ENCODE assay signal across 16 cellular contexts in genomic region chr2:232886176-232886575, GRCh38.
"Had no signal": no experiment of that assay in that cellular context is flagged by ENCODE, and none has a peak within 500 bp of the region (broad histone marks: within the 10 kb centered on the region; RNA-seq: fewer than 3 reads in every experiment).

No MANE protein-coding gene starts in this region.

- H3K9me3 ChIP-seq: gastroesophageal sphincter, psoas muscle, stomach, thoracic aorta had no signal

- H3K4me3 ChIP-seq: gastroesophageal sphincter, psoas muscle, stomach, thoracic aorta had no signal

- DNase-seq: activated CD4-positive, alpha-beta memory T cell treated with anti-CD3 and anti-CD28 coated beads for 36 hours; activated CD4-positive, alpha-beta T cell treated with anti-CD3 and anti-CD28 coated beads for 1 hour; activated naive CD4-positive, alpha-beta T cell; activated T-cell treated with anti-CD3 and anti-CD28 coated beads, Interleukin-2, amount 50 U/mL, for 72 hours; central memory CD4-positive, alpha-beta T cell; effector memory CD4-positive, alpha-beta T cell; kidney; midbrain; occipital lobe; psoas muscle; stimulated activated CD4-positive, alpha-beta T cell treated with anti-CD3 and anti-CD28 coated beads, Interleukin-4, amount 100 ng/mL, for 4 hours; stomach; T-helper 9 cell had no signal

- H3K4me1 ChIP-seq: gastroesophageal sphincter had no signal

- ATAC-seq: activated T-cell treated with anti-CD3 and anti-CD28 coated beads, Interleukin-2, amount 50 U/mL, for 72 hours; gastroesophageal sphincter; psoas muscle had no signal

- H3K9me3 Mint-ChIP-seq: activated CD4-positive, alpha-beta memory T cell treated with anti-CD3 and anti-CD28 coated beads for 36 hours; activated T-cell treated with anti-CD3 and anti-CD28 coated beads, Interleukin-2, amount 50 U/mL, for 72 hours had no signal

- H3K27ac ChIP-seq: epithelial cell of prostate, gastroesophageal sphincter, psoas muscle, stomach, thoracic aorta had no signal

- H3K36me3 ChIP-seq: gastroesophageal sphincter, thoracic aorta had no signal

- FAIRE-seq: kidney had no signal

- H3K4me3 Mint-ChIP-seq: activated CD4-positive, alpha-beta memory T cell treated with anti-CD3 and anti-CD28 coated beads for 36 hours; activated T-cell treated with anti-CD3 and anti-CD28 coated beads, Interleukin-2, amount 50 U/mL, for 72 hours had no signal

- H3K27ac Mint-ChIP-seq: activated CD4-positive, alpha-beta memory T cell treated with anti-CD3 and anti-CD28 coated beads for 36 hours; activated T-cell treated with anti-CD3 and anti-CD28 coated beads, Interleukin-2, amount 50 U/mL, for 72 hours had no signal

- H3K36me3 Mint-ChIP-seq: activated CD4-positive, alpha-beta memory T cell treated with anti-CD3 and anti-CD28 coated beads for 36 hours had no signal
